In the genomic region with DNA sequence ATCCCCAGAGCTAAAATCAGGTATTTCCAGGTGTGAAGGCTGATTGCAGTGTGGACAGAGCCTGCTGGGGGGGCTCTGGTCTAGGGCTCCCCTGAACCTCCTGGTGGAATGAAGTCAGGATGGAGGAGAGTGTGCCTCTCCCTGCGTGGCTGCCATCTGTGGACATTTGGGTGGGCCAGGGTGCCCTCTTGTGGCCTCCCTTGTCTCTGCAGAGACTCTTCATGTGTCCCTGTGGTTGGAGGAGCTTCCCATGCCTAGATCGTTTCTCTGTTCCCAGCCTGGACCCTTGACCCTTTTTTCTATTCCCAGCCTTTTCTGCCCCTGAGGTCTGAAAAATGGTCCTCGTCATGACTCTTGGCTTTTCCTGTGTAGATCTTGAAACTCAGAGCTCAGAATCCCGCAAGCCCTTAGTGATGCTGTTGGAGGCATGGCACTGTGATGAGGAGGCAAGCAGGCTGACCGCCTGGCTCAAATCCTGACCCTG, we compare ENCODE assay signal across 8 cellular contexts. TPM values are rescaled to one million over a fixed set of nuclear protein-coding genes. Genes with fewer than 3 reads are reported as not detected.
A peak's percentile ranks its signal among the peaks of the same experiment; 100 is the strongest.
DNase-seq lines count a peak whose midpoint lies in the region; ATAC-seq and TF ChIP-seq lines count a peak whose summit lies in the region.

No MANE protein-coding gene starts in this region.

- H3K27ac ChIP-seq in OCI-LY1 (ENCODE audit: low read depth, low read length, poor library complexity, severe bottlenecking) (no peak overlapping the region), aorta (ENCODE audit: low read depth in 1 of 2, low read length in 2 of 2) (no peak overlapping the region)

- no peaks in the 10 kb centered on the region for H3K79me2 ChIP-seq in OCI-LY1 (ENCODE audit: insufficient read depth, low read length)

- H3K9me3 ChIP-seq in BE2C (no peaks in the 10 kb centered on the region), OCI-LY1 (ENCODE audit: low read length) (no peaks in the 10 kb centered on the region), aorta (ENCODE audit: control insufficient read depth, low read length) (no peaks in the 10 kb centered on the region)

- H3K4me1 ChIP-seq in BE2C: no peaks in the 10 kb centered on the region
- no peaks in the 10 kb centered on the region for H3K4me1 ChIP-seq in OCI-LY1 (ENCODE audit: insufficient read depth, low read length, severe bottlenecking)
- no peaks in the 10 kb centered on the region for H3K4me1 ChIP-seq in aorta (ENCODE audit: control insufficient read depth in 1 of 2, insufficient read depth in 2 of 2, low read length in 2 of 2)

- H3K36me3 ChIP-seq in BE2C (no peaks in the 10 kb centered on the region), H7 (replicated peaks; ENCODE audit: control insufficient read depth, insufficient read depth, low read length) (no peaks in the 10 kb centered on the region), OCI-LY1 (ENCODE audit: insufficient read depth, low read length) (no peaks in the 10 kb centered on the region), aorta (ENCODE audit: control insufficient read depth in 1 of 2, insufficient read depth in 2 of 2, low read length in 1 of 2) (no peaks in the 10 kb centered on the region)

- no peak overlapping the region for H3K4me2 ChIP-seq in OCI-LY1 (ENCODE audit: low read length)

- H3K9ac ChIP-seq in OCI-LY1 (ENCODE audit: low read length): no peak overlapping the region

- H3K4me3 ChIP-seq in BE2C (ENCODE audit: low read depth, low read length) (no peak overlapping the region), H7 (ENCODE audit: insufficient read depth, low read depth, low read length) (no peak overlapping the region), OCI-LY1 (ENCODE audit: low read depth, low read length, poor library complexity, severe bottlenecking) (no peak overlapping the region), fibroblast of pulmonary artery (replicated peaks; ENCODE audit: low read depth, low read length) (no peak overlapping the region), aorta (ENCODE audit: low read length in 2 of 2) (no peak overlapping the region)

- no peaks in the 10 kb centered on the region for H4K20me1 ChIP-seq in OCI-LY1 (ENCODE audit: insufficient read depth, low read length)

- WGBS in aorta, 2 donors: 24 to 25% methylated on average over 5 of the region's 5 CpGs

- ATAC-seq in aorta (ENCODE audit: low FRiP score) (no peak), GM19328 (IDR thresholded peaks at IDR 0.05; ENCODE audit: unreplicated experiment) (no peak)

- DNase-seq in BE2C (peak; percentile 46), H7 (peak; percentile 67), fibroblast of pulmonary artery (ENCODE audit: low read depth) (peak; percentile 45), occipital lobe (lab: John Stamatoyannopoulos, UW) (peak; percentile 12), aorta (peak; percentile 63 to 81)
- peak; percentile 71 to 73 for DNase-seq in activated T-cell treated with anti-CD3 and anti-CD28 coated beads, Interleukin-2, amount 50 U/mL, for 48 hours

- H3K9me2 ChIP-seq in OCI-LY1 (ENCODE audit: low read depth, low read length): no peaks in the 10 kb centered on the region

- H2AFZ ChIP-seq in OCI-LY1 (ENCODE audit: low read length): no peak overlapping the region

- H3K27me3 ChIP-seq in BE2C (no peaks in the 10 kb centered on the region), H7 (ENCODE audit: control insufficient read depth, insufficient read depth, low read length) (no peaks in the 10 kb centered on the region), OCI-LY1 (ENCODE audit: insufficient read depth, low read length) (no peaks in the 10 kb centered on the region), aorta (ENCODE audit: control insufficient read depth in 1 of 2, insufficient read depth in 2 of 2, low read length in 1 of 2) (no peaks in the 10 kb centered on the region)

- intact Hi-C loops in aorta (cut with DNase I): loop anchor here (5.0 to 10.0 kb wide), 2 partner anchors 291 to 294 kb away; no protein-coding TSS in a partner anchor

- H3F3A ChIP-seq in OCI-LY1 (ENCODE audit: insufficient read depth, low read length): no peaks in the 10 kb centered on the region

- peak; percentile 71 for TF ChIP-seq CTCF in BE2C (IDR thresholded peaks at IDR 0.05; ENCODE audit: low read depth, low read length)
- peak; percentile 78 for TF ChIP-seq CTCF in OCI-LY1 (IDR thresholded peaks at IDR 0.05; ENCODE audit: low read length)
- peak; percentile 88 for TF ChIP-seq CTCF in fibroblast of pulmonary artery (IDR thresholded peaks at IDR 0.05; ENCODE audit: low read length, missing control alignments)

RNA-seq across cellular contexts. Expression of a gene that starts 9.9 kb away (rescaled TPM):
- 124 TPM for polyA plus RNA-seq in BE2C (2012; ENCODE audit: insufficient read depth, insufficient read length, low read depth)
- 33.7 and 36.8 TPM in 2 replicates for total RNA-seq in H7 (2014; rRNA removed; shearing (Covaris generic))
- 20.7 TPM for total RNA-seq in occipital lobe
- 100 to 1,000 TPM in 1 of 2 donors, 10 to 100 TPM in 1; 96.9 to 105 TPM for total RNA-seq in aorta
- 10 to 100 TPM; 39.3 to 70.6 TPM for polyA plus RNA-seq in aorta

Comparison
In these comparisons a context has a peak if more than half of its experiments do, and no peak if none do; other contexts are left out.
1. DNase-seq: peak in every context shown above with its lines; median percentile 72 in activated T-cell treated with anti-CD3 and anti-CD28 coated beads, Interleukin-2, amount 50 U/mL, for 48 hours; 72 in aorta; 67 in H7; 46 in BE2C; 45 in fibroblast of pulmonary artery; 12 in occipital lobe.